In the genomic region with DNA sequence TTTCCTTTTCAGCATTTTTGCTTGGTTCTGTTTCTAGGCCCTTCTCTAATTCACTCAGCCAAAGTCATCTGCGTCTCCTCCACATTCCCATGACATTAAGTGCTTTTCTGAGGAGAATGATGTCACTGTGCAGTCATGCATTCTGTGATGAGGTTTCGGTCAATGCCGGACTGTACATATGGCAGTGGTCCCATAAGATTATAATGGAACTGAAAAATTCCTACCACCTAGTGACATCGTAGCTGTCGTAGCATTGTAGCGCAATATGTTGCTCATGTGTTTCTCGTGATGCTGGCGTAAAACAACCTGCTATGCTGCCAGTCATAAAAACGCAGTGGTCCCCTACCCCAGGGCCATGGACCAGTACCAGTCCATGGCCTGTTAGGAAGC, we compare ENCODE assay signal across 1 cellular context.
A peak's percentile ranks its signal among the peaks of the same experiment; 100 is the strongest.
TF ChIP-seq lines count a peak whose summit lies in the region.

No MANE protein-coding gene starts in this region.

TF ChIP-seq in SK-N-SH, 30 proteins besides CTCF, POLR2A, EP300 and RAD21 (continued from another document):
- peak; percentile 78 for TF ChIP-seq JUND (IDR thresholded peaks at IDR 0.05)
- peak; percentile 71; the same call in 1 of the 2 replicates for TF ChIP-seq FOSL2 (IDR thresholded peaks at IDR 0.05; ENCODE audit: borderline replicate concordance, low read depth)
- peak; percentile 87 for TF ChIP-seq TEAD4 (IDR thresholded peaks at IDR 0.05; ENCODE audit: borderline replicate concordance, insufficient read depth)
- no peak for TF ChIP-seq NRF1 (IDR thresholded peaks at IDR 0.05; ENCODE audit: low read depth, low read length)
- TF ChIP-seq POLR2AphosphoS5 (IDR thresholded peaks at IDR 0.05; ENCODE audit: low read depth, low read length) = peak; percentile 68; the same call in 1 of the 2 replicates
